Comparison of ENCODE assay signal across 8 cellular contexts in the genomic region with DNA sequence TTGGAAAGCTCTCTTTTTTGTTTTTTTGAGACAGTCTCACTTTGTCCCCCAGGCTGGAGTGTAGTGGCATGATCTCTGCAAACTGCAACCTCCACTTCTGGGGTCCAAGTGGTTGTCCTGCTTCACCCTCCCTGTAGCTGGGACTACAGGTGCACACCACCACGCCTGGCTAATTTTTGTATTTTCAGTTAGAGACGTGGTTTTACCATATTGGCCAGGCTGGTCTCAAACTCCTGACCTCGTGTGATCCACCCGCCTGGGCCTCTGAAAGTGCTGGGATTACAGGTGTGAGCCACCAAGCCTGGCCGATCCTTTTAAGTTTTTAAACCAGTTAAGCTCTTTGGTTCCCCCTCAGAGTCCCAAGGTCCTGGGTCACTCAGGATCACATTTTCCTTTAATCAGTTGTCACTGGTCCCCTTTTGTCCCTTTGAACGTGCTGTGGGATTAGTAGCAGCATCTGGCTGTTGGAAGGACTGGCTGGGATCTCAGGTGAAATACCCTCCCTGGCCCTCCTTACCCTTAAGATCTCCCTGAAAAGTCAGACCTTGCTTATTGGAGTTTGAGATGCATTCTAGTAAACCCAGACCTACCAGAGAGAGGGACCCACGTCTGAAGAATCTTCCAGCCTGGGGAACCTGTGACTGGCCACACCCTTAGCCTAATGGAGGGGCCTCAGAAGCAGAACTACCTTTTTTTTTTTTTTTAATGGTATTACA. TPM values are rescaled to one million over a fixed set of nuclear protein-coding genes. Genes with fewer than 3 reads are reported as not detected.
DNase-seq lines count a peak whose midpoint lies in the region; ATAC-seq and TF ChIP-seq lines count a peak whose summit lies in the region.

No MANE protein-coding gene starts in this region.

- H3K79me2 ChIP-seq in HCT116 (ENCODE audit: insufficient read depth, low read length), result peaks cover 47% of the 10 kb centered on the region

- H3K27ac Mint-ChIP-seq in activated CD8-positive, alpha-beta memory T cell treated with anti-CD3 and anti-CD28 coated beads, Interleukin-2, amount 10 ng/mL, durations not matched to agents 7 days and 5 days, result no peak overlapping the region

- peak; percentile 54 for TF ChIP-seq POLR2A in HCT116 (IDR thresholded peaks at IDR 0.05; ENCODE audit: borderline replicate concordance, extremely low read depth, insufficient read depth, insufficient read length)

- peak overlapping the region; percentile 83 for H3K27ac ChIP-seq in HCT116 (ENCODE audit: low read depth, low read length)

- H3K4me1 ChIP-seq in HCT116 (ENCODE audit: control insufficient read depth in 1 of 2, insufficient read depth in 2 of 2, low read length in 2 of 2), result peaks cover 50 to 80% of the 10 kb centered on the region in 2 experiments

- BruUV-seq in HCT116 (replicated peaks; lab: Mats Ljungman, UMichigan), result no TSS peak

- H3K9ac ChIP-seq in HCT116 (ENCODE audit: low read length), result peak overlapping the region; percentile 45

- peak overlapping the region; percentile 85 for H3K4me2 ChIP-seq in HCT116 (ENCODE audit: low read length)

- H3K9me3 ChIP-seq in HCT116 (ENCODE audit: control insufficient read depth in 1 of 2, insufficient read depth in 1 of 2, low read depth in 1 of 2, low read length in 2 of 2), result no peaks in the 10 kb centered on the region

- no peaks in the 10 kb centered on the region for H3K9me2 ChIP-seq in HCT116 (ENCODE audit: insufficient read depth)

- CTCF ChIA-PET in HCT116 (lab: Charles Lee), result interaction anchor here (0.8 to 6.1 kb wide), 7 partner anchors 29 to 154 kb away, joined by 3 to 31 read pairs (median 5); a partner anchor contains a TSS
- CTCF ChIA-PET in activated CD8-positive, alpha-beta memory T cell treated with anti-CD3 and anti-CD28 coated beads, Interleukin-2, amount 10 ng/mL, durations not matched to agents 7 days and 5 days (lab: Charles Lee), result interaction anchor here (0.9 to 19.1 kb wide), 15 partner anchors 9 to 177 kb away, joined by 3 to 489 read pairs (median 4); a partner anchor contains a TSS

- H3K27me3 ChIP-seq in HCT116 (ENCODE audit: insufficient read depth, low read length), result no peaks in the 10 kb centered on the region

- RAD21 ChIA-PET in HCT116 (lab: Charles Lee; ENCODE audit: low non-redundant PET in 1 of 2, low total read pairs in 2 of 2, uncharacterized antibody in 2 of 2, unreplicated experiment in 2 of 2), result interaction anchor here (0.8 to 2.8 kb wide), 6 partner anchors 15 to 157 kb away, joined by 3 to 14 read pairs (median 3); no protein-coding TSS in a partner anchor

- intact Hi-C loops in HCT116 (cut with micrococcal nuclease), result loop anchor here (2.0 to 5.0 kb wide), 2 partner anchors 34 to 125 kb away; a partner anchor contains a TSS

- no peak overlapping the region for H2AFZ ChIP-seq in HCT116 (ENCODE audit: low read depth, low read length, poor library complexity, severe bottlenecking)

- H3K36me3 ChIP-seq in HCT116 (ENCODE audit: control insufficient read depth in 1 of 2, insufficient read depth in 2 of 2, low read length in 2 of 2), result peaks cover 38 to 40% of the 10 kb centered on the region in 2 experiments

- peak overlapping the region; percentile 7 to 17; a peak in 1 of 4 replicates for H3K4me3 ChIP-seq in HCT116 (replicated peaks in 1 of 2; ENCODE audit: low read depth in 1 of 2, low read length in 2 of 2)

- H3K4me1 Mint-ChIP-seq in activated CD8-positive, alpha-beta memory T cell treated with anti-CD3 and anti-CD28 coated beads, Interleukin-2, amount 10 ng/mL, durations not matched to agents 7 days and 5 days, result peaks cover 50% of the 10 kb centered on the region

- H3K9me3 Mint-ChIP-seq in activated CD8-positive, alpha-beta memory T cell treated with anti-CD3 and anti-CD28 coated beads, Interleukin-2, amount 10 ng/mL, durations not matched to agents 7 days and 5 days (ENCODE audit: low read depth), result no peaks in the 10 kb centered on the region

- no peak for TF ChIP-seq RAD21 in HCT116 (IDR thresholded peaks at IDR 0.05; ENCODE audit: low read depth)

- peaks cover 36% of the 10 kb centered on the region for H3K36me3 Mint-ChIP-seq in activated CD8-positive, alpha-beta memory T cell treated with anti-CD3 and anti-CD28 coated beads, Interleukin-2, amount 10 ng/mL, durations not matched to agents 7 days and 5 days

- peaks cover 41% of the 10 kb centered on the region for H4K20me1 ChIP-seq in HCT116 (ENCODE audit: insufficient read depth)

- no peak for TF ChIP-seq CTCF in HCT116 (IDR thresholded peaks at IDR 0.05 in 2 of 3, conservative IDR thresholded peaks at IDR 0.05 in 1 of 3; ENCODE audit: borderline replicate concordance in 1 of 3, insufficient read depth in 1 of 3, low read depth in 2 of 3, low read length in 2 of 3)

- H3K4me3 Mint-ChIP-seq in activated CD8-positive, alpha-beta memory T cell treated with anti-CD3 and anti-CD28 coated beads, Interleukin-2, amount 10 ng/mL, durations not matched to agents 7 days and 5 days, result no peak overlapping the region

- no peak for DNase-seq in activated CD4-positive, CD25-positive, alpha-beta regulatory T cell treated with anti-CD3 and anti-CD28 coated beads, Interleukin-2, amount 50 U/mL, for 72 hours
- DNase-seq in HCT116 (ENCODE audit: low read depth, low spot score) (peak; percentile 91), NCI-H146 (lab: John Stamatoyannopoulos, UW) (peak; percentile 36), germinal center (ENCODE audit: low spot score) (peak; percentile 55), pulmonary artery endothelial cell (ENCODE audit: low read depth, low spot score) (peak; percentile 50), middle frontal gyrus (ENCODE audit: extremely low spot score, low spot score) (no peak)
- peak; percentile 58 for DNase-seq in activated CD8-positive, alpha-beta memory T cell treated with anti-CD3 and anti-CD28 coated beads, Interleukin-2, amount 10 ng/mL, durations not matched to agents 7 days and 5 days

- POLR2A ChIA-PET in HCT116 (lab: Charles Lee), result interaction anchor here (0.6 to 26.7 kb wide), 27 partner anchors 9 to 395 kb away, joined by 3 to 1499 read pairs (median 6); a partner anchor contains a TSS

- no peaks in the 10 kb centered on the region for H3K27me3 Mint-ChIP-seq in activated CD8-positive, alpha-beta memory T cell treated with anti-CD3 and anti-CD28 coated beads, Interleukin-2, amount 10 ng/mL, durations not matched to agents 7 days and 5 days

- peak; percentile 3 to 27 for ATAC-seq in activated CD4-positive, CD25-positive, alpha-beta regulatory T cell treated with anti-CD3 and anti-CD28 coated beads, Interleukin-2, amount 50 U/mL, for 24 hours
- ATAC-seq in HCT116, result peak; percentile 60
- ATAC-seq in activated CD8-positive, alpha-beta memory T cell treated with anti-CD3 and anti-CD28 coated beads, Interleukin-2, amount 10 ng/mL, durations not matched to agents 7 days and 5 days, result peak; percentile 37

TF ChIP-seq in HCT116, 20 proteins besides CTCF, POLR2A, EP300 and RAD21:
- TF ChIP-seq TCF7L2 (IDR thresholded peaks at IDR 0.05; ENCODE audit: borderline replicate concordance, extremely low read depth, insufficient read depth, insufficient read length) (peak; percentile 58), POLR2AphosphoS5 (IDR thresholded peaks at IDR 0.05; ENCODE audit: low read depth, low read length) (peak; percentile 83), EGR1 (IDR thresholded peaks at IDR 0.05; ENCODE audit: low read depth) (no peak), YY1 (IDR thresholded peaks at IDR 0.05; ENCODE audit: extremely low read depth, insufficient replicate concordance, low read depth, low read length) (peak; percentile 4)
- TF ChIP-seq, protein P1, sequence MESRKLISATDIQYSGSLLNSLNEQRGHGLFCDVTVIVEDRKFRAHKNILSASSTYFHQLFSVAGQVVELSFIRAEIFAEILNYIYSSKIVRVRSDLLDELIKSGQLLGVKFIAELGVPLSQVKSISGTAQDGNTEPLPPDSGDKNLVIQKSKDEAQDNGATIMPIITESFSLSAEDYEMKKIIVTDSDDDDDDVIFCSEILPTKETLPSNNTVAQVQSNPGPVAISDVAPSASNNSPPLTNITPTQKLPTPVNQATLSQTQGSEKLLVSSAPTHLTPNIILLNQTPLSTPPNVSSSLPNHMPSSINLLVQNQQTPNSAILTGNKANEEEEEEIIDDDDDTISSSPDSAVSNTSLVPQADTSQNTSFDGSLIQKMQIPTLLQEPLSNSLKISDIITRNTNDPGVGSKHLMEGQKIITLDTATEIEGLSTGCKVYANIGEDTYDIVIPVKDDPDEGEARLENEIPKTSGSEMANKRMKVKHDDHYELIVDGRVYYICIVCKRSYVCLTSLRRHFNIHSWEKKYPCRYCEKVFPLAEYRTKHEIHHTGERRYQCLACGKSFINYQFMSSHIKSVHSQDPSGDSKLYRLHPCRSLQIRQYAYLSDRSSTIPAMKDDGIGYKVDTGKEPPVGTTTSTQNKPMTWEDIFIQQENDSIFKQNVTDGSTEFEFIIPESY (IDR thresholded peaks at IDR 0.05; ENCODE audit: extremely low read depth, insufficient replicate concordance, low read length), result peak; percentile 37
- TF ChIP-seq, protein P2, sequence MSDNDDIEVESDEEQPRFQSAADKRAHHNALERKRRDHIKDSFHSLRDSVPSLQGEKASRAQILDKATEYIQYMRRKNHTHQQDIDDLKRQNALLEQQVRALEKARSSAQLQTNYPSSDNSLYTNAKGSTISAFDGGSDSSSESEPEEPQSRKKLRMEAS (IDR thresholded peaks at IDR 0.05), result no peak

RNA-seq across cellular contexts. Expression of a gene that starts 8.1 kb away (rescaled TPM):
- total RNA-seq in HCT116 (2021; ENCODE audit: unreplicated experiment), result 6,000 TPM
- 380 and 423 TPM in 2 replicates for polyA plus RNA-seq in HCT116 (2012)
- total RNA-seq in activated CD8-positive, alpha-beta memory T cell treated with anti-CD3 and anti-CD28 coated beads, Interleukin-2, amount 10 ng/mL, durations not matched to agents 7 days and 5 days, result 1,000 to 10,000 TPM; 4,026 to 5,234 TPM
- total RNA-seq in pulmonary artery endothelial cell, result 4,401 and 5,456 TPM in 2 replicates

RNA-seq across cellular contexts. Expression of a gene that starts 18.0 kb away (rescaled TPM):
- total RNA-seq in HCT116 (2021; ENCODE audit: unreplicated experiment) (104 TPM), pulmonary artery endothelial cell (60.9 and 77.9 TPM in 2 replicates)
- polyA plus RNA-seq in HCT116 (2012), result 82.4 and 84.4 TPM in 2 replicates
- 10 to 100 TPM; 68.0 to 76.7 TPM for total RNA-seq in activated CD8-positive, alpha-beta memory T cell treated with anti-CD3 and anti-CD28 coated beads, Interleukin-2, amount 10 ng/mL, durations not matched to agents 7 days and 5 days

RNA-seq across cellular contexts. Expression of a gene that starts 51.2 kb away (rescaled TPM):
- total RNA-seq in HCT116 (2021; ENCODE audit: unreplicated experiment), result 248 TPM
- 238 and 328 TPM in 2 replicates for polyA plus RNA-seq in HCT116 (2012)
- total RNA-seq in activated CD8-positive, alpha-beta memory T cell treated with anti-CD3 and anti-CD28 coated beads, Interleukin-2, amount 10 ng/mL, durations not matched to agents 7 days and 5 days, result 10 to 100 TPM; 46.2 to 46.8 TPM
- 19.4 and 23.1 TPM in 2 replicates for total RNA-seq in pulmonary artery endothelial cell

Comparison
In these comparisons a context has a peak if more than half of its experiments do, and no peak if none do; other contexts are left out.
1. DNase-seq: peak in HCT116 (single experiment), NCI-H146 (single experiment), activated CD8-positive, alpha-beta memory T cell treated with anti-CD3 and anti-CD28 coated beads, Interleukin-2, amount 10 ng/mL, durations not matched to agents 7 days and 5 days (single experiment), germinal center (single experiment) and pulmonary artery endothelial cell (single experiment); none in activated CD4-positive, CD25-positive, alpha-beta regulatory T cell treated with anti-CD3 and anti-CD28 coated beads, Interleukin-2, amount 50 U/mL, for 72 hours (single experiment) and middle frontal gyrus (single experiment).
2. Peak in every context shown above with its lines, with median percentiles within 50 percentile points of each other: ATAC-seq.